Comparison of ENCODE assay signal across 7 cellular contexts in the genomic region with DNA sequence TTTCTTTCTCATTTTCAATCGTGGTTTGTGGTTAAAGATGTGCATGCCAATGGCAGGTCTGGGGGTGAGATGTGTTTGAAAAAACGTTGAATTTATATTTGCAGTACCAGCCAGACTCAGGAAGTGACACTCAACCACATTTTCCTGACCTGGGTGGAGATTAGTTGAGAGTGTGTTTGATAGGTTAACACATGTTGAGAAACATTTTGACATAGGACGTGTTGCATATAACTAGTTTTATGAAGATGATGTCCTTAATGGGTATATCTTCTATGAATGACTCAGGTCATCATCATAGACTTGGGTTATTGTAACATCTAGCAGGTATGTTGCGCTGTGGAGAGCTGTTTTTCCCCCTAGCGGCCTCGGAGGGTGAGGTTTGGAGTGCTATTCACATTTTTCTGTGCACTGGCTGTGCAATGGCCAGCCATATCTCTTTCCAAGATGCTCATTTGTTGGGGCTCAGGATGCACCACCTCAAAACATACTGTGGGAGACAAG. TPM values are rescaled to one million over a fixed set of nuclear protein-coding genes. Genes with fewer than 3 reads are reported as not detected.
DNase-seq lines count a peak whose midpoint lies in the region; ATAC-seq, FAIRE-seq and TF ChIP-seq lines count a peak whose summit lies in the region.

No MANE protein-coding gene starts in this region.

- peaks cover 0 to 2% of the 10 kb centered on the region in 2 donors for H3K36me3 ChIP-seq in small intestine (ENCODE audit: control insufficient read depth in 2 of 2, insufficient read depth in 2 of 2, low read length in 2 of 2)
- H3K36me3 ChIP-seq in ovary: no peaks in the 10 kb centered on the region

- no peak for TF ChIP-seq EP300 in ovary (IDR thresholded peaks at IDR 0.05)

- H3K27me3 ChIP-seq in small intestine (ENCODE audit: control insufficient read depth in 2 of 2, insufficient read depth in 2 of 2, low read length in 2 of 2): no peaks in the 10 kb centered on the region
- no peaks in the 10 kb centered on the region for H3K27me3 ChIP-seq in ovary

- H3K4me3 ChIP-seq in small intestine (ENCODE audit: low read depth in 1 of 2, low read length in 2 of 2) (no peak overlapping the region), ovary (no peak overlapping the region)

- TF ChIP-seq POLR2A in ovary (IDR thresholded peaks at IDR 0.05): no peak

- intact Hi-C loops in ovary (cut with DNase I): no loop called here

- 50 to 66% (median 64%) methylated on average over 6 of the region's 6 CpGs for WGBS in small intestine, 3 donors
- 73 to 79% (median 77%) methylated on average over 6 of the region's 6 CpGs for WGBS in ovary, 3 donors

- TF ChIP-seq CTCF in ovary (IDR thresholded peaks at IDR 0.05): no peak

- no peak for FAIRE-seq in small intestine (lab: Jason Lieb, UNC)

- H3K9me3 ChIP-seq in small intestine (ENCODE audit: control insufficient read depth, low read depth) (no peaks in the 10 kb centered on the region), ovary (no peaks in the 10 kb centered on the region)

- peak; percentile 79 for ATAC-seq in HG03103 (IDR thresholded peaks at IDR 0.05; ENCODE audit: low read depth, unreplicated experiment)

- no peaks in the 10 kb centered on the region for H3K4me1 ChIP-seq in small intestine (ENCODE audit: control insufficient read depth in 2 of 2, insufficient read depth in 1 of 2, low read depth in 1 of 2, low read length in 1 of 2)
- no peaks in the 10 kb centered on the region for H3K4me1 ChIP-seq in ovary (ENCODE audit: insufficient read depth)

- DNase-seq in GM19240 (ENCODE audit: insufficient read length, low spot score) (peak; percentile 31), SIG-M5 (lab: John Stamatoyannopoulos, UW) (peak; percentile 76), small intestine (peak; percentile 63), ovary (no peak), NCI-H510A treated with DMSO at 0.1 percent for 48 hours (lab: John Stamatoyannopoulos, UW) (no peak)
- peak; percentile 31 to 43 (median 34) for DNase-seq in activated naive CD4-positive, alpha-beta T cell (lab: John Stamatoyannopoulos, UW)

- H3K27ac ChIP-seq in small intestine (ENCODE audit: low read depth in 1 of 2, low read length in 1 of 2) (peak overlapping the region in 1 of 2 donors; percentile 74), ovary (no peak overlapping the region)

RNA-seq across cellular contexts. Expression of a gene that starts 21.7 kb away (rescaled TPM):
- polyA plus RNA-seq in small intestine (1 to 10 TPM in 2 of 3 donors, under 1 TPM in 1; under 0.01 to 2.5 (median 1.6) TPM), ovary (1 to 10 TPM in 1 of 2 donors, under 1 TPM in 1; 0.25 to 3.0 TPM)
- total RNA-seq in ovary: 1 to 10 TPM in 3 of 7 donors, under 1 TPM in 4; 0.23 to 9.5 (median 0.97) TPM

RNA-seq across cellular contexts. Expression of a gene that starts 53.5 kb away (rescaled TPM):
- polyA plus RNA-seq in small intestine (10 to 100 TPM; 13.4 to 83.8 (median 74.7) TPM), ovary (10 to 100 TPM; 10.9 to 18.5 TPM)
- total RNA-seq in ovary: 1 to 10 TPM; 5.6 to 9.8 (median 6.8) TPM

Comparison
In these comparisons a context has a peak if more than half of its experiments do, and no peak if none do; other contexts are left out.
1. DNase-seq: peak in GM19240 (single experiment), SIG-M5 (single experiment), activated naive CD4-positive, alpha-beta T cell (4 of 4) and small intestine (single experiment); none in ovary (0 of 5) and NCI-H510A treated with DMSO at 0.1 percent for 48 hours (single experiment).